Comparison of ENCODE assay signal across 1 cellular context in the genomic region with DNA sequence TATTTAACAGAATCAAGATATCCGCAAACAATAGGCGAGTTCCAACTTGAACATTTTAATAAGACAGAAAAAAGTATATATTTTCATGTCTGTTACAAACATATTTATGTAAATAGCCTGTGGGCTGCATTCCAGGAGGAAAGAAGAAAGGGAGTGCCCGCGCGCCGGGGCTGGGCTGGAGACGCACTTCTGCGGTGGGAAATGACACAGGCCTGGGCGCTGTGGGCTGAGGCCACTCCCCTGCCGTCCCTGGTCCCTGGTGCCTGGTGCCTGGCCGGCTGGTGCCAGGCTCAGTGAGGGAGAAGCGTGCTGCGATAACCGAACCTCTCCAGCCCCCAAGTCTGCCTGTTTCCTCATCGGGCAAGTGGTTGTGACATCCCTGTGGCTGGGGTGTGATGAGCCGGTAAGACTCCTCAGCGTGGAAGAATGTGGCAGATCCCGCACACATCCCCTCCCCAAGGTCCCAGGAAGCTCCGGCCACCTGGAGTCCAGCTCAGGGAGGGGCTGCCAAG.
A peak's percentile ranks its signal among the peaks of the same experiment; 100 is the strongest.
TF ChIP-seq lines count a peak whose summit lies in the region.

No MANE protein-coding gene starts in this region.

TF ChIP-seq in IMR-90, 13 proteins besides CTCF, POLR2A, EP300 and RAD21:
- TF ChIP-seq ELK1 (IDR thresholded peaks at IDR 0.05; ENCODE audit: borderline replicate concordance, low read depth, low read length) (no peak), RFX5 (IDR thresholded peaks at IDR 0.05; ENCODE audit: low read depth, low read length) (no peak), MAFK (IDR thresholded peaks at IDR 0.05; ENCODE audit: low read depth, low read length) (no peak), MAZ (IDR thresholded peaks at IDR 0.05; ENCODE audit: borderline replicate concordance, low read depth, low read length) (no peak), FOS (IDR thresholded peaks at IDR 0.05; ENCODE audit: low read depth, low read length) (no peak), USF2 (IDR thresholded peaks at IDR 0.05; ENCODE audit: low read depth, low read length) (no peak), RCOR1 (IDR thresholded peaks at IDR 0.05; ENCODE audit: insufficient replicate concordance, low read length) (no peak), CEBPB (IDR thresholded peaks at IDR 0.05; ENCODE audit: low read depth, low read length) (peak; percentile 75)
